27 cellular contexts compared by ENCODE assay signal in genomic region chr6:82142524-82142923, GRCh38.
"Had no signal": no experiment of that assay in that cellular context is flagged by ENCODE, and none has a peak within 500 bp of the region (broad histone marks: within the 10 kb centered on the region; RNA-seq: fewer than 3 reads in every experiment).

No MANE protein-coding gene starts in this region.

- H3K4me3 Mint-ChIP-seq: activated CD8-positive, alpha-beta T cell treated with anti-CD3 and anti-CD28 coated beads, Interleukin-2, amount 10 ng/mL, durations not matched to agents 7 days and 5 days; activated naive CD4-positive, alpha-beta T cell treated with anti-CD3 and anti-CD28 coated beads, Interleukin-2, amount 50 U/mL, for 24 hours; activated T-cell treated with anti-CD3 and anti-CD28 coated beads, Interleukin-2, amount 50 U/mL, for 24 hours; activated T-helper 1 cell treated with anti-CD3 and anti-CD28 coated beads, Interleukin-12 subunit alpha, Interleukin-12 subunit beta, Interleukin-2, Interleukin-4 antibody, amounts not matched to agents 30 ng/mL and 10 ng/mL and 1 ng/mL, durations not matched to agents 14 hours and 24 hours and 36 hours; T-helper 17 cell; WTC11 had no signal

- H3K9me3 ChIP-seq: MG63, SJCRH30 had no signal

- H3K4me3 ChIP-seq: MG63, SJCRH30 had no signal

- H3K36me3 ChIP-seq: MG63, SJCRH30 had no signal

- H3K4me1 Mint-ChIP-seq: activated naive CD4-positive, alpha-beta T cell treated with anti-CD3 and anti-CD28 coated beads, Interleukin-2, amount 50 U/mL, for 24 hours; T-helper 17 cell; WTC11 had no signal

- H3K27ac ChIP-seq: SJCRH30 had no signal

- H3K27ac Mint-ChIP-seq: activated CD8-positive, alpha-beta T cell treated with anti-CD3 and anti-CD28 coated beads, Interleukin-2, amount 10 ng/mL, durations not matched to agents 7 days and 5 days; activated naive CD4-positive, alpha-beta T cell treated with anti-CD3 and anti-CD28 coated beads, Interleukin-2, amount 50 U/mL, for 24 hours; activated T-cell treated with anti-CD3 and anti-CD28 coated beads, Interleukin-2, amount 50 U/mL, for 24 hours; activated T-helper 1 cell treated with anti-CD3 and anti-CD28 coated beads, Interleukin-12 subunit alpha, Interleukin-12 subunit beta, Interleukin-2, Interleukin-4 antibody, amounts not matched to agents 30 ng/mL and 10 ng/mL and 1 ng/mL, durations not matched to agents 14 hours and 24 hours and 36 hours; T-helper 17 cell; WTC11 had no signal

- ATAC-seq: activated CD8-positive, alpha-beta T cell treated with anti-CD3 and anti-CD28 coated beads, Interleukin-2, amount 10 ng/mL, durations not matched to agents 7 days and 5 days; Panc1; T-helper 17 cell; WTC11 had no signal

- H3K36me3 Mint-ChIP-seq: activated naive CD4-positive, alpha-beta T cell treated with anti-CD3 and anti-CD28 coated beads, Interleukin-2, amount 50 U/mL, for 24 hours; WTC11 had no signal

- DNase-seq: activated CD4-positive, alpha-beta T cell treated with anti-CD3 and anti-CD28 coated beads for 48 hours; activated CD4-positive, alpha-beta T cell treated with anti-CD3 and anti-CD28 coated beads, Interleukin-2, amount 50 U/mL, for 4 hours; activated CD4-positive, CD25-positive, alpha-beta regulatory T cell treated with anti-CD3 and anti-CD28 coated beads, Interleukin-2, amount 50 U/mL, for 72 hours; activated CD8-positive, alpha-beta T cell treated with anti-CD3 and anti-CD28 coated beads, Interleukin-2, amount 10 ng/mL, durations not matched to agents 7 days and 5 days; activated effector memory CD4-positive, alpha-beta T cell treated with Interleukin-2 at 50 U/mL for 16 hours; activated naive CD4-positive, alpha-beta T cell; activated T-cell treated with anti-CD3 and anti-CD28 coated beads, Interleukin-2, amount 50 U/mL, for 24 hours; aorta; MG63; MV-4-11; NCI-H1092 treated with DMSO at 0.1 percent for 48 hours; NCI-H1417 treated with DMSO at 0.1 percent for 48 hours; NCI-H1694; NCI-H2029 treated with DMSO at 0.1 percent for 48 hours; NCI-H345; NCI-H510A; NCI-H526 treated with DMSO at 0.1 percent for 48 hours; NCI-H82; OCI-M1; RPMI8226; SJCRH30; T-helper 17 cell; T-helper 9 cell had no signal

- H3K27me3 ChIP-seq: MG63, SJCRH30 had no signal

- H3K9me3 Mint-ChIP-seq: activated naive CD4-positive, alpha-beta T cell treated with anti-CD3 and anti-CD28 coated beads, Interleukin-2, amount 50 U/mL, for 24 hours; activated T-cell treated with anti-CD3 and anti-CD28 coated beads, Interleukin-2, amount 50 U/mL, for 24 hours; activated T-helper 1 cell treated with anti-CD3 and anti-CD28 coated beads, Interleukin-12 subunit alpha, Interleukin-12 subunit beta, Interleukin-2, Interleukin-4 antibody, amounts not matched to agents 30 ng/mL and 10 ng/mL and 1 ng/mL, durations not matched to agents 14 hours and 24 hours and 36 hours; WTC11 had no signal

- H3K27me3 Mint-ChIP-seq: activated naive CD4-positive, alpha-beta T cell treated with anti-CD3 and anti-CD28 coated beads, Interleukin-2, amount 50 U/mL, for 24 hours; activated T-cell treated with anti-CD3 and anti-CD28 coated beads, Interleukin-2, amount 50 U/mL, for 24 hours; T-helper 17 cell had no signal
